In genomic region chr18:79951545-79952456, GRCh38 we compare ENCODE assay signal across 8 cellular contexts. TPM values are rescaled to one million over a fixed set of nuclear protein-coding genes. Genes with fewer than 3 reads are reported as not detected.
A peak's percentile ranks its signal among the peaks of the same experiment; 100 is the strongest.
DNase-seq lines count a peak whose midpoint lies in the region; ATAC-seq and TF ChIP-seq lines count a peak whose summit lies in the region.

Gene SLC66A2 (minus strand): TSS chr18:79951653. CDS start chr18:79950926, 727 bp downstream.

- peak; percentile 30 for DNase-seq in Caki2 (ENCODE audit: low read depth)
- DNase-seq in RWPE1 (ENCODE audit: low spot score): peak; percentile 85
- peak; percentile 85 for DNase-seq in activated T-helper 2 cell treated with anti-CD3 and anti-CD28 coated beads, Interferon-gamma antibody, Interleukin-2, Interleukin-4, amounts not matched to agents 10 μg/mL and 5 μg/mL and 100 μg/mL, durations not matched to agents 14 hours and 24 hours and 36 hours (ENCODE audit: low spot score)
- DNase-seq in fibroblast of the aortic adventitia (ENCODE audit: low read depth): peak; percentile 77
- DNase-seq in nephron progenitor cell: peak; percentile 100
- peak; percentile 88 to 91 for DNase-seq in stimulated activated naive CD8-positive, alpha-beta T cell treated with anti-CD3 and anti-CD28 coated beads, Interleukin-15, amount 100 ng/mL, for 72 hours

- ATAC-seq in GM21367 (IDR thresholded peaks at IDR 0.05; ENCODE audit: unreplicated experiment): peak; percentile 68
- ATAC-seq in stimulated activated naive CD8-positive, alpha-beta T cell treated with anti-CD3 and anti-CD28 coated beads, Interleukin-15, amount 100 ng/mL, for 72 hours: peak; percentile 83

- WGBS in HUES64: under 1% methylated on average over 127 of the region's 127 CpGs

- in situ Hi-C loops in Caki2 (cut with HindIII; ENCODE audit: low pct_unique_long_range_greater_than_20kb, low sequenced_read_pairs): no loop called here

- CTCF ChIA-PET in RWPE1 (lab: Yijun Ruan, JAX): no interaction called here

- no peaks in the 10 kb centered on the region; the same call in 1 of the 2 replicates for H3K4me1 ChIP-seq in HUES64 (ENCODE audit: insufficient read depth, low read length)

- H3K27me3 Mint-ChIP-seq in activated T-helper 2 cell treated with anti-CD3 and anti-CD28 coated beads, Interferon-gamma antibody, Interleukin-2, Interleukin-4, amounts not matched to agents 10 μg/mL and 5 μg/mL and 100 μg/mL, durations not matched to agents 14 hours and 24 hours and 36 hours (ENCODE audit: low read depth): no peaks in the 10 kb centered on the region
- peaks cover 52% of the 10 kb centered on the region for H3K27me3 Mint-ChIP-seq in nephron progenitor cell (ENCODE audit: low read depth, poor library complexity)
- no peaks in the 10 kb centered on the region for H3K27me3 Mint-ChIP-seq in stimulated activated naive CD8-positive, alpha-beta T cell treated with anti-CD3 and anti-CD28 coated beads, Interleukin-15, amount 100 ng/mL, for 72 hours

- H3K27ac ChIP-seq in HUES64 (ENCODE audit: low read depth, low read length): no peak within 1 kb of the TSS
- peak within 1 kb of the TSS; percentile 63 for H3K27ac ChIP-seq in RWPE1

- peaks cover 26% of the 10 kb centered on the region for H3K36me3 Mint-ChIP-seq in activated T-helper 2 cell treated with anti-CD3 and anti-CD28 coated beads, Interferon-gamma antibody, Interleukin-2, Interleukin-4, amounts not matched to agents 10 μg/mL and 5 μg/mL and 100 μg/mL, durations not matched to agents 14 hours and 24 hours and 36 hours (ENCODE audit: low read depth)
- peaks cover 10% of the 10 kb centered on the region for H3K36me3 Mint-ChIP-seq in nephron progenitor cell (ENCODE audit: low read depth)

- no peak within 1 kb of the TSS for H3K9ac ChIP-seq in HUES64 (ENCODE audit: low read depth, low read length)

- H3K9me3 ChIP-seq in HUES64 (ENCODE audit: insufficient read depth, low read depth, low read length): no peaks in the 10 kb centered on the region

- no peaks in the 10 kb centered on the region for H3K9me3 Mint-ChIP-seq in activated T-helper 2 cell treated with anti-CD3 and anti-CD28 coated beads, Interferon-gamma antibody, Interleukin-2, Interleukin-4, amounts not matched to agents 10 μg/mL and 5 μg/mL and 100 μg/mL, durations not matched to agents 14 hours and 24 hours and 36 hours
- no peaks in the 10 kb centered on the region for H3K9me3 Mint-ChIP-seq in nephron progenitor cell
- H3K9me3 Mint-ChIP-seq in stimulated activated naive CD8-positive, alpha-beta T cell treated with anti-CD3 and anti-CD28 coated beads, Interleukin-15, amount 100 ng/mL, for 72 hours: no peaks in the 10 kb centered on the region

- TF ChIP-seq CTCF in RWPE1 (conservative IDR thresholded peaks at IDR 0.05; ENCODE audit: low read depth) (no peak), fibroblast of the aortic adventitia (IDR thresholded peaks at IDR 0.05; ENCODE audit: insufficient read depth, low read length) (no peak), nephron progenitor cell (IDR thresholded peaks at IDR 0.05) (no peak)

- POLR2A ChIA-PET in RWPE1 (lab: Yijun Ruan, JAX; ENCODE audit: low non-redundant PET): no interaction called here

- intact Hi-C loops in activated T-helper 2 cell treated with anti-CD3 and anti-CD28 coated beads, Interferon-gamma antibody, Interleukin-2, Interleukin-4, amounts not matched to agents 10 μg/mL and 5 μg/mL and 100 μg/mL, durations not matched to agents 14 hours and 24 hours and 36 hours (cut with micrococcal nuclease): loop anchor here (1.0 to 10.0 kb wide), 4 partner anchors 12 to 427 kb away; partner anchors contain the start of gene TXNL4A

- peaks cover 28% of the 10 kb centered on the region for H3K4me1 Mint-ChIP-seq in activated T-helper 2 cell treated with anti-CD3 and anti-CD28 coated beads, Interferon-gamma antibody, Interleukin-2, Interleukin-4, amounts not matched to agents 10 μg/mL and 5 μg/mL and 100 μg/mL, durations not matched to agents 14 hours and 24 hours and 36 hours (ENCODE audit: low read depth)
- H3K4me1 Mint-ChIP-seq in nephron progenitor cell: peaks cover 45% of the 10 kb centered on the region
- peaks cover 51% of the 10 kb centered on the region for H3K4me1 Mint-ChIP-seq in stimulated activated naive CD8-positive, alpha-beta T cell treated with anti-CD3 and anti-CD28 coated beads, Interleukin-15, amount 100 ng/mL, for 72 hours

- no peaks in the 10 kb centered on the region for H3K36me3 ChIP-seq in HUES64 (ENCODE audit: insufficient read depth, low read length)

- H3K4me3 Mint-ChIP-seq in activated T-helper 2 cell treated with anti-CD3 and anti-CD28 coated beads, Interferon-gamma antibody, Interleukin-2, Interleukin-4, amounts not matched to agents 10 μg/mL and 5 μg/mL and 100 μg/mL, durations not matched to agents 14 hours and 24 hours and 36 hours (ENCODE audit: low read depth): peak within 1 kb of the TSS; percentile 82
- H3K4me3 Mint-ChIP-seq in nephron progenitor cell: peak within 1 kb of the TSS; percentile 83
- H3K4me3 Mint-ChIP-seq in stimulated activated naive CD8-positive, alpha-beta T cell treated with anti-CD3 and anti-CD28 coated beads, Interleukin-15, amount 100 ng/mL, for 72 hours: peak within 1 kb of the TSS; percentile 86 to 87

- H3K27ac Mint-ChIP-seq in activated T-helper 2 cell treated with anti-CD3 and anti-CD28 coated beads, Interferon-gamma antibody, Interleukin-2, Interleukin-4, amounts not matched to agents 10 μg/mL and 5 μg/mL and 100 μg/mL, durations not matched to agents 14 hours and 24 hours and 36 hours: peak within 1 kb of the TSS; percentile 65
- no peak within 1 kb of the TSS for H3K27ac Mint-ChIP-seq in nephron progenitor cell
- H3K27ac Mint-ChIP-seq in stimulated activated naive CD8-positive, alpha-beta T cell treated with anti-CD3 and anti-CD28 coated beads, Interleukin-15, amount 100 ng/mL, for 72 hours: peak within 1 kb of the TSS; percentile 86 to 89

- H3K27me3 ChIP-seq in HUES64 (ENCODE audit: insufficient read depth, low read length): peaks cover 63% of the 10 kb centered on the region

- H3K4me3 ChIP-seq in HUES64 (ENCODE audit: low read length) (peak within 1 kb of the TSS; percentile 62), fibroblast of the aortic adventitia (ENCODE audit: low read depth, low read length) (peak within 1 kb of the TSS; percentile 81)

RNA-seq across cellular contexts. Expression of gene SLC66A2, which starts in this region (rescaled TPM):
- total RNA-seq in Caki2 (2014; rRNA removed; shearing (Covaris generic); ENCODE audit: low replicate concordance): 14.4 and 18.0 TPM in 2 replicates
- 9.7 TPM for polyA plus RNA-seq in HUES64 (2013, experiment 1 of 2)
- polyA plus RNA-seq in HUES64 (2013, experiment 2 of 2): 10.4 TPM
- 48.1 and 49.5 TPM in 2 replicates for total RNA-seq in activated T-helper 2 cell treated with anti-CD3 and anti-CD28 coated beads, Interferon-gamma antibody, Interleukin-2, Interleukin-4, amounts not matched to agents 10 μg/mL and 5 μg/mL and 100 μg/mL, durations not matched to agents 14 hours and 24 hours and 36 hours
- 15.6 and 24.6 TPM in 2 replicates for total RNA-seq in fibroblast of the aortic adventitia (ENCODE audit: low replicate concordance)

Comparison
In these comparisons a context has a peak if more than half of its experiments do, and no peak if none do; other contexts are left out.
1. DNase-seq: peak in every context shown above with its lines; median percentile 100 in nephron progenitor cell; 90 in stimulated activated naive CD8-positive, alpha-beta T cell treated with anti-CD3 and anti-CD28 coated beads, Interleukin-15, amount 100 ng/mL, for 72 hours; 85 in RWPE1; 85 in activated T-helper 2 cell treated with anti-CD3 and anti-CD28 coated beads, Interferon-gamma antibody, Interleukin-2, Interleukin-4, amounts not matched to agents 10 μg/mL and 5 μg/mL and 100 μg/mL, durations not matched to agents 14 hours and 24 hours and 36 hours; 77 in fibroblast of the aortic adventitia; 30 in Caki2.